Comparison of ENCODE assay signal across 22 cellular contexts in genomic region chr3:13349823-13350222, GRCh38.
DNase-seq lines count a peak whose midpoint lies in the region; ATAC-seq and TF ChIP-seq lines count a peak whose summit lies in the region.
"Had no signal": no experiment of that assay in that cellular context is flagged by ENCODE, and none has a peak within 500 bp of the region (broad histone marks: within the 10 kb centered on the region; RNA-seq: fewer than 3 reads in every experiment).

No MANE protein-coding gene starts in this region.

- H3K27ac ChIP-seq in cingulate gyrus (ENCODE audit: low read depth, low read length) (peak overlapping the region; percentile 60), SK-N-SH (ENCODE audit: low read depth in 2 of 2, low read length in 1 of 2) (no peak overlapping the region)
- H3K27ac ChIP-seq: left ventricle myocardium inferior, right atrium auricular region, suprapubic skin had no signal

- H3K4me3 ChIP-seq in SK-N-SH (ENCODE audit: low read depth in 2 of 2, low read length in 1 of 2) = no peak overlapping the region
- H3K4me3 ChIP-seq: left ventricle myocardium inferior, mucosa of descending colon, right atrium auricular region, suprapubic skin had no signal

- no peak for TF ChIP-seq RAD21 in SK-N-SH (IDR thresholded peaks at IDR 0.05; ENCODE audit: low read length)

- H3K79me2 ChIP-seq in SK-N-SH (ENCODE audit: insufficient read depth) = no peaks in the 10 kb centered on the region

- no peaks in the 10 kb centered on the region; a peak in 1 of 4 replicates for H3K4me1 ChIP-seq in SK-N-SH (ENCODE audit: control insufficient read depth in 1 of 2, insufficient read depth in 2 of 2, low read depth in 1 of 2, low read length in 1 of 2)
- H3K4me1 ChIP-seq: right atrium auricular region had no signal

- WGBS in SK-N-SH (ENCODE audit: low lambda C conversion rate) = 77% methylated on average over 3 of the region's 3 CpGs

- no peak for DNase-seq in activated T-cell treated with anti-CD3 and anti-CD28 coated beads, Interleukin-2, amount 50 U/mL, for 72 hours
- no peak for DNase-seq in activated T-cell treated with anti-CD3 and anti-CD28 coated beads, Interleukin-2, amount 50 U/mL, for 1 hour
- DNase-seq in T-helper 17 cell (no peak), SIG-M5 treated with dmso at 0.1 percent for 504 hours (lab: John Stamatoyannopoulos, UW; ENCODE audit: unreplicated experiment) (no peak), SK-N-SH (no peak)
- no peak for DNase-seq in stimulated activated naive B cell treated with anti-CD40 and anti-IgM and Interleukin-4, amounts not matched to agents 10 μg/mL and 1 μg/mL and 100 μg/mL, for 72 hours
- DNase-seq: activated CD4-positive, alpha-beta T cell treated with anti-CD3 and anti-CD28 coated beads for 48 hours; activated T-cell treated with anti-CD3 and anti-CD28 coated beads, Interleukin-2, amount 50 U/mL, for 48 hours; cerebellar nuclear complex; DMS79 treated with DMSO at 0.1 percent for 48 hours; effector memory CD8-positive, alpha-beta T cell; KBM-7; left ventricle myocardium inferior; mucosa of descending colon; MV-4-11; NCI-H1694 treated with DMSO at 0.1 percent for 48 hours; NCI-H446 had no signal

- POLR2A ChIA-PET in SK-N-SH (lab: Yijun Ruan, JAX) = no interaction called here

- H4K20me1 ChIP-seq in SK-N-SH (ENCODE audit: insufficient read depth) = no peaks in the 10 kb centered on the region

- H3F3A ChIP-seq in SK-N-SH (replicated peaks; ENCODE audit: insufficient read depth) = no peaks in the 10 kb centered on the region

- no peaks in the 10 kb centered on the region for H3K9me3 Mint-ChIP-seq in activated T-cell treated with anti-CD3 and anti-CD28 coated beads, Interleukin-2, amount 50 U/mL, for 72 hours
- H3K9me3 Mint-ChIP-seq in stimulated activated naive B cell treated with anti-CD40 and anti-IgM and Interleukin-4, amounts not matched to agents 10 μg/mL and 1 μg/mL and 100 μg/mL, for 72 hours = no peaks in the 10 kb centered on the region
- H3K9me3 Mint-ChIP-seq: effector memory CD8-positive, alpha-beta T cell had no signal

- no peak for TF ChIP-seq EP300 in SK-N-SH (IDR thresholded peaks at IDR 0.05; ENCODE audit: borderline replicate concordance in 1 of 2, low read depth in 1 of 2, low read length in 1 of 2)

- no peaks in the 10 kb centered on the region; the same call in 1 of the 2 replicates for H3K27me3 ChIP-seq in SK-N-SH (ENCODE audit: insufficient read depth)
- H3K27me3 ChIP-seq: right atrium auricular region, suprapubic skin had no signal

- no peak overlapping the region for H3K9ac ChIP-seq in SK-N-SH

- H3K36me3 Mint-ChIP-seq in activated T-cell treated with anti-CD3 and anti-CD28 coated beads, Interleukin-2, amount 50 U/mL, for 72 hours (ENCODE audit: insufficient read depth in 2 of 2) = peaks cover 14 to 29% of the 10 kb centered on the region in 2 donors
- H3K36me3 Mint-ChIP-seq in T-helper 17 cell (ENCODE audit: low read depth) = peaks cover 4% of the 10 kb centered on the region
- peaks cover 64 to 76% of the 10 kb centered on the region in 2 donors for H3K36me3 Mint-ChIP-seq in stimulated activated naive B cell treated with anti-CD40 and anti-IgM and Interleukin-4, amounts not matched to agents 10 μg/mL and 1 μg/mL and 100 μg/mL, for 72 hours

- H3K4me3 Mint-ChIP-seq in activated T-cell treated with anti-CD3 and anti-CD28 coated beads, Interleukin-2, amount 50 U/mL, for 72 hours = no peak overlapping the region
- H3K4me3 Mint-ChIP-seq in T-helper 17 cell = peak overlapping the region; percentile 74
- H3K4me3 Mint-ChIP-seq in stimulated activated naive B cell treated with anti-CD40 and anti-IgM and Interleukin-4, amounts not matched to agents 10 μg/mL and 1 μg/mL and 100 μg/mL, for 72 hours = no peak overlapping the region
- H3K4me3 Mint-ChIP-seq: effector memory CD8-positive, alpha-beta T cell had no signal

- H3K9me3 ChIP-seq in T-helper 17 cell (ENCODE audit: control insufficient read depth, low read length, poor library complexity, severe bottlenecking) (no peaks in the 10 kb centered on the region), SK-N-SH (no peaks in the 10 kb centered on the region)
- H3K9me3 ChIP-seq: mucosa of descending colon, right atrium auricular region, suprapubic skin had no signal

- peaks cover 73% of the 10 kb centered on the region for H3K4me1 Mint-ChIP-seq in activated T-cell treated with anti-CD3 and anti-CD28 coated beads, Interleukin-2, amount 50 U/mL, for 72 hours (ENCODE audit: low read depth)
- peaks cover 47% of the 10 kb centered on the region for H3K4me1 Mint-ChIP-seq in T-helper 17 cell
- peaks cover 39 to 61% of the 10 kb centered on the region in 2 donors for H3K4me1 Mint-ChIP-seq in stimulated activated naive B cell treated with anti-CD40 and anti-IgM and Interleukin-4, amounts not matched to agents 10 μg/mL and 1 μg/mL and 100 μg/mL, for 72 hours

- H3K27me3 Mint-ChIP-seq in activated T-cell treated with anti-CD3 and anti-CD28 coated beads, Interleukin-2, amount 50 U/mL, for 72 hours (ENCODE audit: low read depth) = no peaks in the 10 kb centered on the region
- H3K27me3 Mint-ChIP-seq in T-helper 17 cell = no peaks in the 10 kb centered on the region
- no peaks in the 10 kb centered on the region for H3K27me3 Mint-ChIP-seq in stimulated activated naive B cell treated with anti-CD40 and anti-IgM and Interleukin-4, amounts not matched to agents 10 μg/mL and 1 μg/mL and 100 μg/mL, for 72 hours
- H3K27me3 Mint-ChIP-seq: effector memory CD8-positive, alpha-beta T cell had no signal

- H3K36me3 ChIP-seq in SK-N-SH (replicated peaks in 1 of 2; ENCODE audit: control insufficient read depth in 1 of 2, insufficient read depth in 2 of 2, low read length in 1 of 2) = no peaks in the 10 kb centered on the region
- H3K36me3 ChIP-seq: suprapubic skin had no signal

- peak overlapping the region; percentile 80 for H3K27ac Mint-ChIP-seq in activated T-cell treated with anti-CD3 and anti-CD28 coated beads, Interleukin-2, amount 50 U/mL, for 72 hours
- H3K27ac Mint-ChIP-seq in T-helper 17 cell = peak overlapping the region; percentile 92
- H3K27ac Mint-ChIP-seq in stimulated activated naive B cell treated with anti-CD40 and anti-IgM and Interleukin-4, amounts not matched to agents 10 μg/mL and 1 μg/mL and 100 μg/mL, for 72 hours = peak overlapping the region; percentile 81

- no peak overlapping the region for H2AFZ ChIP-seq in SK-N-SH (ENCODE audit: low read depth)

- TF ChIP-seq CTCF in SK-N-SH (IDR thresholded peaks at IDR 0.05) = no peak

- CTCF ChIA-PET in SK-N-SH (lab: Yijun Ruan, JAX) = interaction anchor here (1.4 to 2.0 kb wide), 2 partner anchors 103 to 258 kb away, joined by 4 to 5 read pairs; no protein-coding TSS in a partner anchor

- no peaks in the 10 kb centered on the region for H3K9me2 ChIP-seq in SK-N-SH

- ATAC-seq in activated T-cell treated with anti-CD3 and anti-CD28 coated beads, Interleukin-2, amount 50 U/mL, for 72 hours (replicated peaks in 1 of 2) = no peak
- ATAC-seq in T-helper 17 cell (no peak), GM21529 (IDR thresholded peaks at IDR 0.05; ENCODE audit: unreplicated experiment) (no peak)
- no peak for ATAC-seq in stimulated activated naive B cell treated with anti-CD40 and anti-IgM and Interleukin-4, amounts not matched to agents 10 μg/mL and 1 μg/mL and 100 μg/mL, for 72 hours (replicated peaks)
- ATAC-seq: effector memory CD8-positive, alpha-beta T cell; mucosa of descending colon; SK-N-SH treated with all-trans-retinoic acid at 6 μM for 48 hours had no signal

- H3K4me2 ChIP-seq in SK-N-SH = no peak overlapping the region

TF ChIP-seq in SK-N-SH, 30 proteins besides CTCF, POLR2A, EP300 and RAD21 (continues in another document):
- no peak for TF ChIP-seq ELF1 (IDR thresholded peaks at IDR 0.05)
- no peak for TF ChIP-seq RFX5 (IDR thresholded peaks at IDR 0.05; ENCODE audit: low read length)
- TF ChIP-seq EZH2phosphoT487 (IDR thresholded peaks at IDR 0.05; ENCODE audit: borderline replicate concordance, low read depth) = no peak
- TF ChIP-seq SIN3A (IDR thresholded peaks at IDR 0.05; ENCODE audit: borderline replicate concordance, low read depth, low read length) = no peak
- TF ChIP-seq, protein P1, sequence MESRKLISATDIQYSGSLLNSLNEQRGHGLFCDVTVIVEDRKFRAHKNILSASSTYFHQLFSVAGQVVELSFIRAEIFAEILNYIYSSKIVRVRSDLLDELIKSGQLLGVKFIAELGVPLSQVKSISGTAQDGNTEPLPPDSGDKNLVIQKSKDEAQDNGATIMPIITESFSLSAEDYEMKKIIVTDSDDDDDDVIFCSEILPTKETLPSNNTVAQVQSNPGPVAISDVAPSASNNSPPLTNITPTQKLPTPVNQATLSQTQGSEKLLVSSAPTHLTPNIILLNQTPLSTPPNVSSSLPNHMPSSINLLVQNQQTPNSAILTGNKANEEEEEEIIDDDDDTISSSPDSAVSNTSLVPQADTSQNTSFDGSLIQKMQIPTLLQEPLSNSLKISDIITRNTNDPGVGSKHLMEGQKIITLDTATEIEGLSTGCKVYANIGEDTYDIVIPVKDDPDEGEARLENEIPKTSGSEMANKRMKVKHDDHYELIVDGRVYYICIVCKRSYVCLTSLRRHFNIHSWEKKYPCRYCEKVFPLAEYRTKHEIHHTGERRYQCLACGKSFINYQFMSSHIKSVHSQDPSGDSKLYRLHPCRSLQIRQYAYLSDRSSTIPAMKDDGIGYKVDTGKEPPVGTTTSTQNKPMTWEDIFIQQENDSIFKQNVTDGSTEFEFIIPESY (IDR thresholded peaks at IDR 0.05; ENCODE audit: borderline replicate concordance, low read depth) = no peak
- TF ChIP-seq SMC3 (IDR thresholded peaks at IDR 0.05; ENCODE audit: low read depth, low read length) = no peak
- no peak for TF ChIP-seq GABPA (IDR thresholded peaks at IDR 0.05; ENCODE audit: low read depth)
- no peak for TF ChIP-seq TAF1 (IDR thresholded peaks at IDR 0.05; ENCODE audit: borderline replicate concordance, low read depth, low read length)
